1 cellular context compared by ENCODE assay signal in genomic region chr7:983182-984071, GRCh38.
TF ChIP-seq lines count a peak whose summit lies in the region.

No MANE protein-coding gene starts in this region.

TF ChIP-seq in HepG2, 621 proteins besides CTCF, POLR2A, EP300 and RAD21 (continued from another document and continues in another):
- 0 out of 2 replicates have a peak, but pooled peaks have one; percentile 13 for TF ChIP-seq ZNF281 (CRISPR knock-in tag; IDR thresholded peaks at IDR 0.05; ENCODE audit: borderline replicate concordance)
- TF ChIP-seq KLF12 (CRISPR knock-in tag; IDR thresholded peaks at IDR 0.05; ENCODE audit: borderline replicate concordance), result peak; percentile 35; the same call in 1 of the 2 replicates
- no peak for TF ChIP-seq RAD51 (IDR thresholded peaks at IDR 0.05; ENCODE audit: borderline replicate concordance)
- TF ChIP-seq ZNF883 (CRISPR knock-in tag; IDR thresholded peaks at IDR 0.05; ENCODE audit: not compliant biosample characterization), result peak; percentile 61
- TF ChIP-seq, protein P1, sequence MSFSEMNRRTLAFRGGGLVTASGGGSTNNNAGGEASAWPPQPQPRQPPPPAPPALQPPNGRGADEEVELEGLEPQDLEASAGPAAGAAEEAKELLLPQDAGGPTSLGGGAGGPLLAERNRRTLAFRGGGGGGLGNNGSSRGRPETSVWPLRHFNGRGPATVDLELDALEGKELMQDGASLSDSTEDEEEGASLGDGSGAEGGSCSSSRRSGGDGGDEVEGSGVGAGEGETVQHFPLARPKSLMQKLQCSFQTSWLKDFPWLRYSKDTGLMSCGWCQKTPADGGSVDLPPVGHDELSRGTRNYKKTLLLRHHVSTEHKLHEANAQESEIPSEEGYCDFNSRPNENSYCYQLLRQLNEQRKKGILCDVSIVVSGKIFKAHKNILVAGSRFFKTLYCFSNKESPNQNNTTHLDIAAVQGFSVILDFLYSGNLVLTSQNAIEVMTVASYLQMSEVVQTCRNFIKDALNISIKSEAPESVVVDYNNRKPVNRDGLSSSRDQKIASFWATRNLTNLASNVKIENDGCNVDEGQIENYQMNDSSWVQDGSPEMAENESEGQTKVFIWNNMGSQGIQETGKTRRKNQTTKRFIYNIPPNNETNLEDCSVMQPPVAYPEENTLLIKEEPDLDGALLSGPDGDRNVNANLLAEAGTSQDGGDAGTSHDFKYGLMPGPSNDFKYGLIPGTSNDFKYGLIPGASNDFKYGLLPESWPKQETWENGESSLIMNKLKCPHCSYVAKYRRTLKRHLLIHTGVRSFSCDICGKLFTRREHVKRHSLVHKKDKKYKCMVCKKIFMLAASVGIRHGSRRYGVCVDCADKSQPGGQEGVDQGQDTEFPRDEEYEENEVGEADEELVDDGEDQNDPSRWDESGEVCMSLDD (CRISPR knock-in tag; IDR thresholded peaks at IDR 0.05; ENCODE audit: borderline replicate concordance), result peak; percentile 94; the same call in 1 of the 2 replicates
- TF ChIP-seq HDAC2 (CRISPR knock-in tag; IDR thresholded peaks at IDR 0.05), result peak; percentile 30; the same call in 1 of the 2 replicates
- 0 out of 2 replicates have a peak, but pooled peaks have one; percentile 73 for TF ChIP-seq SNAPC2 (CRISPR knock-in tag; IDR thresholded peaks at IDR 0.05)
- no peak for TF ChIP-seq ZNF597 (CRISPR knock-in tag; IDR thresholded peaks at IDR 0.05)
- peak; percentile 76 for TF ChIP-seq CEBPB (IDR thresholded peaks at IDR 0.05; ENCODE audit: borderline replicate concordance, low read depth, low read length)
- 0 out of 2 replicates have a peak, but pooled peaks have one; percentile 15 for TF ChIP-seq ZNF773 (CRISPR knock-in tag; IDR thresholded peaks at IDR 0.05; ENCODE audit: borderline replicate concordance)
- peak; percentile 21; the same call in 1 of the 2 replicates for TF ChIP-seq KLF11 (CRISPR knock-in tag; IDR thresholded peaks at IDR 0.05)
- TF ChIP-seq ZNF180 (CRISPR knock-in tag; IDR thresholded peaks at IDR 0.05; ENCODE audit: borderline replicate concordance, low read depth), result no peak
- TF ChIP-seq, protein P2, sequence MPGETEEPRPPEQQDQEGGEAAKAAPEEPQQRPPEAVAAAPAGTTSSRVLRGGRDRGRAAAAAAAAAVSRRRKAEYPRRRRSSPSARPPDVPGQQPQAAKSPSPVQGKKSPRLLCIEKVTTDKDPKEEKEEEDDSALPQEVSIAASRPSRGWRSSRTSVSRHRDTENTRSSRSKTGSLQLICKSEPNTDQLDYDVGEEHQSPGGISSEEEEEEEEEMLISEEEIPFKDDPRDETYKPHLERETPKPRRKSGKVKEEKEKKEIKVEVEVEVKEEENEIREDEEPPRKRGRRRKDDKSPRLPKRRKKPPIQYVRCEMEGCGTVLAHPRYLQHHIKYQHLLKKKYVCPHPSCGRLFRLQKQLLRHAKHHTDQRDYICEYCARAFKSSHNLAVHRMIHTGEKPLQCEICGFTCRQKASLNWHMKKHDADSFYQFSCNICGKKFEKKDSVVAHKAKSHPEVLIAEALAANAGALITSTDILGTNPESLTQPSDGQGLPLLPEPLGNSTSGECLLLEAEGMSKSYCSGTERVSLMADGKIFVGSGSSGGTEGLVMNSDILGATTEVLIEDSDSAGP (CRISPR knock-in tag; IDR thresholded peaks at IDR 0.05; ENCODE audit: borderline replicate concordance), result peak; percentile 70; the same call in 1 of the 2 replicates
- TF ChIP-seq ZNF317 (CRISPR knock-in tag; IDR thresholded peaks at IDR 0.05), result 0 out of 2 replicates have a peak, but pooled peaks have one; percentile 62
- TF ChIP-seq, protein P3, sequence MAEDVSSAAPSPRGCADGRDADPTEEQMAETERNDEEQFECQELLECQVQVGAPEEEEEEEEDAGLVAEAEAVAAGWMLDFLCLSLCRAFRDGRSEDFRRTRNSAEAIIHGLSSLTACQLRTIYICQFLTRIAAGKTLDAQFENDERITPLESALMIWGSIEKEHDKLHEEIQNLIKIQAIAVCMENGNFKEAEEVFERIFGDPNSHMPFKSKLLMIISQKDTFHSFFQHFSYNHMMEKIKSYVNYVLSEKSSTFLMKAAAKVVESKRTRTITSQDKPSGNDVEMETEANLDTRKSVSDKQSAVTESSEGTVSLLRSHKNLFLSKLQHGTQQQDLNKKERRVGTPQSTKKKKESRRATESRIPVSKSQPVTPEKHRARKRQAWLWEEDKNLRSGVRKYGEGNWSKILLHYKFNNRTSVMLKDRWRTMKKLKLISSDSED (CRISPR knock-in tag; IDR thresholded peaks at IDR 0.05), result peak; percentile 22; the same call in 1 of the 2 replicates
- TF ChIP-seq HOXA3 (CRISPR knock-in tag; IDR thresholded peaks at IDR 0.05), result peak; percentile 46; the same call in 1 of the 2 replicates
- no peak for TF ChIP-seq ZNF614 (CRISPR knock-in tag; IDR thresholded peaks at IDR 0.05; ENCODE audit: borderline replicate concordance)
- peak; percentile 53 for TF ChIP-seq MED1 (CRISPR knock-in tag; IDR thresholded peaks at IDR 0.05)
- TF ChIP-seq LCORL (IDR thresholded peaks at IDR 0.05), result no peak
- peak; percentile 48; the same call in 1 of the 2 replicates for TF ChIP-seq LCORL (CRISPR knock-in tag; IDR thresholded peaks at IDR 0.05)
- 0 out of 2 replicates have a peak, but pooled peaks have one; percentile 31 for TF ChIP-seq SMAD3 (CRISPR knock-in tag; IDR thresholded peaks at IDR 0.05)
- no peak for TF ChIP-seq ZNF207 (IDR thresholded peaks at IDR 0.05; ENCODE audit: borderline replicate concordance)
- TF ChIP-seq ATF4 (CRISPR knock-in tag; IDR thresholded peaks at IDR 0.05), result peak in 1 of 2 experiments; percentile 36; a peak in 1 of 4 replicates
- peak; percentile 84 for TF ChIP-seq KLF6 (CRISPR knock-in tag; IDR thresholded peaks at IDR 0.05)
- peak; percentile 38; the same call in 1 of the 2 replicates for TF ChIP-seq ZNF121 (CRISPR knock-in tag; IDR thresholded peaks at IDR 0.05)
- 0 out of 2 replicates have a peak, but pooled peaks have one; percentile 29 for TF ChIP-seq HOXA9 (CRISPR knock-in tag; IDR thresholded peaks at IDR 0.05; ENCODE audit: borderline replicate concordance)
- TF ChIP-seq IRF2 (CRISPR knock-in tag; IDR thresholded peaks at IDR 0.05), result peak; percentile 29; the same call in 1 of the 2 replicates
- peak; percentile 98 for TF ChIP-seq ZMYM3 (CRISPR knock-in tag; IDR thresholded peaks at IDR 0.05)
- TF ChIP-seq ZFY (CRISPR knock-in tag; IDR thresholded peaks at IDR 0.05), result peak; percentile 90
- TF ChIP-seq ZNF275 (CRISPR knock-in tag; IDR thresholded peaks at IDR 0.05; ENCODE audit: borderline replicate concordance), result 0 out of 2 replicates have a peak, but pooled peaks have one; percentile 12
- TF ChIP-seq ARID2 (CRISPR knock-in tag; IDR thresholded peaks at IDR 0.05; ENCODE audit: borderline replicate concordance), result peak; percentile 84; the same call in 1 of the 2 replicates
- peak; percentile 51; the same call in 1 of the 2 replicates for TF ChIP-seq ZNF546 (CRISPR knock-in tag; conservative IDR thresholded peaks at IDR 0.05)
- TF ChIP-seq PHF8 (CRISPR knock-in tag; IDR thresholded peaks at IDR 0.05), result peak; percentile 79
- TF ChIP-seq ZC3H13 (CRISPR knock-in tag; IDR thresholded peaks at IDR 0.05), result peak; percentile 80; the same call in 1 of the 2 replicates
- TF ChIP-seq, protein P4, sequence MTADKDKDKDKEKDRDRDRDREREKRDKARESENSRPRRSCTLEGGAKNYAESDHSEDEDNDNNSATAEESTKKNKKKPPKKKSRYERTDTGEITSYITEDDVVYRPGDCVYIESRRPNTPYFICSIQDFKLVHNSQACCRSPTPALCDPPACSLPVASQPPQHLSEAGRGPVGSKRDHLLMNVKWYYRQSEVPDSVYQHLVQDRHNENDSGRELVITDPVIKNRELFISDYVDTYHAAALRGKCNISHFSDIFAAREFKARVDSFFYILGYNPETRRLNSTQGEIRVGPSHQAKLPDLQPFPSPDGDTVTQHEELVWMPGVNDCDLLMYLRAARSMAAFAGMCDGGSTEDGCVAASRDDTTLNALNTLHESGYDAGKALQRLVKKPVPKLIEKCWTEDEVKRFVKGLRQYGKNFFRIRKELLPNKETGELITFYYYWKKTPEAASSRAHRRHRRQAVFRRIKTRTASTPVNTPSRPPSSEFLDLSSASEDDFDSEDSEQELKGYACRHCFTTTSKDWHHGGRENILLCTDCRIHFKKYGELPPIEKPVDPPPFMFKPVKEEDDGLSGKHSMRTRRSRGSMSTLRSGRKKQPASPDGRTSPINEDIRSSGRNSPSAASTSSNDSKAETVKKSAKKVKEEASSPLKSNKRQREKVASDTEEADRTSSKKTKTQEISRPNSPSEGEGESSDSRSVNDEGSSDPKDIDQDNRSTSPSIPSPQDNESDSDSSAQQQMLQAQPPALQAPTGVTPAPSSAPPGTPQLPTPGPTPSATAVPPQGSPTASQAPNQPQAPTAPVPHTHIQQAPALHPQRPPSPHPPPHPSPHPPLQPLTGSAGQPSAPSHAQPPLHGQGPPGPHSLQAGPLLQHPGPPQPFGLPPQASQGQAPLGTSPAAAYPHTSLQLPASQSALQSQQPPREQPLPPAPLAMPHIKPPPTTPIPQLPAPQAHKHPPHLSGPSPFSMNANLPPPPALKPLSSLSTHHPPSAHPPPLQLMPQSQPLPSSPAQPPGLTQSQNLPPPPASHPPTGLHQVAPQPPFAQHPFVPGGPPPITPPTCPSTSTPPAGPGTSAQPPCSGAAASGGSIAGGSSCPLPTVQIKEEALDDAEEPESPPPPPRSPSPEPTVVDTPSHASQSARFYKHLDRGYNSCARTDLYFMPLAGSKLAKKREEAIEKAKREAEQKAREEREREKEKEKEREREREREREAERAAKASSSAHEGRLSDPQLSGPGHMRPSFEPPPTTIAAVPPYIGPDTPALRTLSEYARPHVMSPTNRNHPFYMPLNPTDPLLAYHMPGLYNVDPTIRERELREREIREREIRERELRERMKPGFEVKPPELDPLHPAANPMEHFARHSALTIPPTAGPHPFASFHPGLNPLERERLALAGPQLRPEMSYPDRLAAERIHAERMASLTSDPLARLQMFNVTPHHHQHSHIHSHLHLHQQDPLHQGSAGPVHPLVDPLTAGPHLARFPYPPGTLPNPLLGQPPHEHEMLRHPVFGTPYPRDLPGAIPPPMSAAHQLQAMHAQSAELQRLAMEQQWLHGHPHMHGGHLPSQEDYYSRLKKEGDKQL (CRISPR knock-in tag; IDR thresholded peaks at IDR 0.05; ENCODE audit: low read depth), result 0 out of 2 replicates have a peak, but pooled peaks have one; percentile 3
- no peak for TF ChIP-seq ZNF724P (CRISPR knock-in tag; IDR thresholded peaks at IDR 0.05; ENCODE audit: borderline replicate concordance)
- no peak for TF ChIP-seq NR3C1 (CRISPR knock-in tag; IDR thresholded peaks at IDR 0.05)
- peak; percentile 95 for TF ChIP-seq ZFP36 (IDR thresholded peaks at IDR 0.05; ENCODE audit: borderline replicate concordance, low read depth, low read length, partially characterized antibody)
- TF ChIP-seq GABPB1 (CRISPR knock-in tag; IDR thresholded peaks at IDR 0.05), result peak; percentile 70
- peak; percentile 45; the same call in 1 of the 2 replicates for TF ChIP-seq MEIS1 (CRISPR knock-in tag; IDR thresholded peaks at IDR 0.05; ENCODE audit: borderline replicate concordance)
- TF ChIP-seq, protein P5, sequence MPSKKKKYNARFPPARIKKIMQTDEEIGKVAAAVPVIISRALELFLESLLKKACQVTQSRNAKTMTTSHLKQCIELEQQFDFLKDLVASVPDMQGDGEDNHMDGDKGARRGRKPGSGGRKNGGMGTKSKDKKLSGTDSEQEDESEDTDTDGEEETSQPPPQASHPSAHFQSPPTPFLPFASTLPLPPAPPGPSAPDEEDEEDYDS (CRISPR knock-in tag; IDR thresholded peaks at IDR 0.05), result peak; percentile 78
- TF ChIP-seq ZNF850 (CRISPR knock-in tag; conservative IDR thresholded peaks at IDR 0.05), result peak; percentile 69; the same call in 1 of the 2 replicates
- TF ChIP-seq ZMYM4 (CRISPR knock-in tag; IDR thresholded peaks at IDR 0.05), result 0 out of 2 replicates have a peak, but pooled peaks have one; percentile 27
- no peak for TF ChIP-seq ELF4 (CRISPR knock-in tag; IDR thresholded peaks at IDR 0.05; ENCODE audit: borderline replicate concordance)
- no peak for TF ChIP-seq GPN1 (CRISPR knock-in tag; IDR thresholded peaks at IDR 0.05; ENCODE audit: borderline replicate concordance)
- TF ChIP-seq ZNF446 (CRISPR knock-in tag; IDR thresholded peaks at IDR 0.05), result no peak
- peak; percentile 79; the same call in 1 of the 2 replicates for TF ChIP-seq ZNF30 (CRISPR knock-in tag; IDR thresholded peaks at IDR 0.05)
